Comparison of ENCODE assay signal across 8 cellular contexts in genomic region chr22:46044718-46045458, GRCh38.
A peak's percentile ranks its signal among the peaks of the same experiment; 100 is the strongest.
DNase-seq lines count a peak whose midpoint lies in the region; ATAC-seq lines count a peak whose summit lies in the region.

No MANE protein-coding gene starts in this region.

- H3K4me1 Mint-ChIP-seq in activated CD8-positive, alpha-beta memory T cell treated with anti-CD3 and anti-CD28 coated beads, Interleukin-2, amount 10 ng/mL, durations not matched to agents 7 days and 5 days = peaks cover 11% of the 10 kb centered on the region
- H3K4me1 Mint-ChIP-seq in central memory CD8-positive, alpha-beta T cell = peaks cover 13% of the 10 kb centered on the region

- H3K27me3 Mint-ChIP-seq in activated CD8-positive, alpha-beta memory T cell treated with anti-CD3 and anti-CD28 coated beads, Interleukin-2, amount 10 ng/mL, durations not matched to agents 7 days and 5 days = peaks cover 15% of the 10 kb centered on the region
- no peaks in the 10 kb centered on the region for H3K27me3 Mint-ChIP-seq in central memory CD8-positive, alpha-beta T cell

- CTCF ChIA-PET in activated CD8-positive, alpha-beta memory T cell treated with anti-CD3 and anti-CD28 coated beads, Interleukin-2, amount 10 ng/mL, durations not matched to agents 7 days and 5 days (lab: Charles Lee) = interaction anchor here (1.1 to 2.1 kb wide), 6 partner anchors 8 to 39 kb away, joined by 3 to 6 read pairs (median 4); no protein-coding TSS in a partner anchor

- H3K36me3 Mint-ChIP-seq in activated CD8-positive, alpha-beta memory T cell treated with anti-CD3 and anti-CD28 coated beads, Interleukin-2, amount 10 ng/mL, durations not matched to agents 7 days and 5 days = no peaks in the 10 kb centered on the region
- H3K36me3 Mint-ChIP-seq in central memory CD8-positive, alpha-beta T cell (ENCODE audit: insufficient read depth) = peaks cover 4% of the 10 kb centered on the region

- H3K27ac Mint-ChIP-seq in activated CD8-positive, alpha-beta memory T cell treated with anti-CD3 and anti-CD28 coated beads, Interleukin-2, amount 10 ng/mL, durations not matched to agents 7 days and 5 days = no peak overlapping the region
- H3K27ac Mint-ChIP-seq in central memory CD8-positive, alpha-beta T cell (ENCODE audit: low read depth) = peak overlapping the region; percentile 93

- peak overlapping the region; percentile 66 for H3K4me3 Mint-ChIP-seq in activated CD8-positive, alpha-beta memory T cell treated with anti-CD3 and anti-CD28 coated beads, Interleukin-2, amount 10 ng/mL, durations not matched to agents 7 days and 5 days
- H3K4me3 Mint-ChIP-seq in central memory CD8-positive, alpha-beta T cell = peak overlapping the region; percentile 79

- H3K9me3 Mint-ChIP-seq in activated CD8-positive, alpha-beta memory T cell treated with anti-CD3 and anti-CD28 coated beads, Interleukin-2, amount 10 ng/mL, durations not matched to agents 7 days and 5 days (ENCODE audit: low read depth) = no peaks in the 10 kb centered on the region
- no peaks in the 10 kb centered on the region for H3K9me3 Mint-ChIP-seq in central memory CD8-positive, alpha-beta T cell

- no peak for DNase-seq in activated CD8-positive, alpha-beta memory T cell treated with anti-CD3 and anti-CD28 coated beads, Interleukin-2, amount 10 ng/mL, durations not matched to agents 7 days and 5 days
- DNase-seq in activated CD8-positive, alpha-beta memory T cell treated with anti-CD3 and anti-CD28 coated beads for 24 hours = no peak
- DNase-seq in central memory CD8-positive, alpha-beta T cell (ENCODE audit: low spot score in 2 of 2) = no peak
- DNase-seq in left lobe of liver (ENCODE audit: low spot score) (peak; percentile 64), NCI-H446 (lab: John Stamatoyannopoulos, UW) (no peak)
- peak; percentile 29 for DNase-seq in stimulated activated naive CD4-positive, alpha-beta T cell treated with Interleukin-2 at 50 U/mL for 16 hours (lab: John Stamatoyannopoulos, UW)

- peak; percentile 74 for ATAC-seq in activated CD8-positive, alpha-beta memory T cell treated with anti-CD3 and anti-CD28 coated beads, Interleukin-2, amount 10 ng/mL, durations not matched to agents 7 days and 5 days
- ATAC-seq in central memory CD8-positive, alpha-beta T cell (replicated peaks; ENCODE audit: extremely low read depth, poor library complexity, severe bottlenecking) = peak; percentile 42
- peak; percentile 58 for ATAC-seq in left lobe of liver
- no peak for ATAC-seq in HG03439 (IDR thresholded peaks at IDR 0.05; ENCODE audit: unreplicated experiment)
- no peak for ATAC-seq in HG02642 (IDR thresholded peaks at IDR 0.05; ENCODE audit: poor library complexity, unreplicated experiment)

Comparison
In these comparisons a context has a peak if more than half of its experiments do, and no peak if none do; other contexts are left out.
1. ATAC-seq: peak in activated CD8-positive, alpha-beta memory T cell treated with anti-CD3 and anti-CD28 coated beads, Interleukin-2, amount 10 ng/mL, durations not matched to agents 7 days and 5 days (single experiment), central memory CD8-positive, alpha-beta T cell (single experiment) and left lobe of liver (single experiment); none in HG03439 (single experiment) and HG02642 (single experiment).
2. DNase-seq: peak in left lobe of liver (single experiment) and stimulated activated naive CD4-positive, alpha-beta T cell treated with Interleukin-2 at 50 U/mL for 16 hours (single experiment); none in activated CD8-positive, alpha-beta memory T cell treated with anti-CD3 and anti-CD28 coated beads, Interleukin-2, amount 10 ng/mL, durations not matched to agents 7 days and 5 days (single experiment), activated CD8-positive, alpha-beta memory T cell treated with anti-CD3 and anti-CD28 coated beads for 24 hours (single experiment), central memory CD8-positive, alpha-beta T cell (0 of 2) and NCI-H446 (0 of 2).